Comparison of ENCODE assay signal across 18 cellular contexts in genomic region chr2:219197388-219197787, GRCh38. TPM values are rescaled to one million over a fixed set of nuclear protein-coding genes. Genes with fewer than 3 reads are reported as not detected.
DNase-seq lines count a peak whose midpoint lies in the region; ATAC-seq and TF ChIP-seq lines count a peak whose summit lies in the region.
"Had no signal": no experiment of that assay in that cellular context is flagged by ENCODE, and none has a peak within 500 bp of the region (broad histone marks: within the 10 kb centered on the region; RNA-seq: fewer than 3 reads in every experiment).

No MANE protein-coding gene starts in this region.

- no peak overlapping the region for H3K4me2 ChIP-seq in Karpas-422 (ENCODE audit: low read depth, low read length, poor library complexity, severe bottlenecking)
- H3K4me2 ChIP-seq: A549; BLaER1 treated with 17β-estradiol and CSF1 and Interleukin-3, amounts not matched to agents 10 nM and 100 nM had no signal

- H3K4me3 ChIP-seq in Karpas-422 (ENCODE audit: low read length) = no peak overlapping the region
- H3K4me3 ChIP-seq in colonic mucosa = no peak overlapping the region
- H3K4me3 ChIP-seq: A549; BLaER1 treated with 17β-estradiol and CSF1 and Interleukin-3, amounts not matched to agents 10 nM and 100 nM had no signal

- TF ChIP-seq CTCF in colonic mucosa (IDR thresholded peaks at IDR 0.05) = no peak

- H4K20me1 ChIP-seq in Karpas-422 (ENCODE audit: insufficient read depth, low read depth, low read length) = no peaks in the 10 kb centered on the region
- H4K20me1 ChIP-seq: BLaER1 treated with 17β-estradiol and CSF1 and Interleukin-3, amounts not matched to agents 10 nM and 100 nM had no signal

- no peaks in the 10 kb centered on the region for H3K36me3 Mint-ChIP-seq in activated CD4-positive, alpha-beta T cell treated with anti-CD3 and anti-CD28 coated beads, Interleukin-2, amount 10 ng/mL, durations not matched to agents 24 days and 14 days (ENCODE audit: low read depth)
- H3K36me3 Mint-ChIP-seq: CD8-positive, alpha-beta T cell had no signal

- no peak overlapping the region for H3K9ac ChIP-seq in Karpas-422 (ENCODE audit: low read length)
- no peak overlapping the region for H3K9ac ChIP-seq in colonic mucosa (ENCODE audit: low read depth in 2 of 2, low read length in 2 of 2)
- H3K9ac ChIP-seq: BLaER1 treated with 17β-estradiol and CSF1 and Interleukin-3, amounts not matched to agents 10 nM and 100 nM had no signal

- H3K27ac Mint-ChIP-seq in activated CD4-positive, alpha-beta T cell treated with anti-CD3 and anti-CD28 coated beads, Interleukin-2, amount 10 ng/mL, durations not matched to agents 24 days and 14 days = no peak overlapping the region
- H3K27ac Mint-ChIP-seq: B cell; CD4-positive, alpha-beta T cell; CD8-positive, alpha-beta T cell had no signal

- no peak overlapping the region for H2AFZ ChIP-seq in Karpas-422 (ENCODE audit: low read length)

- H3K79me2 ChIP-seq in Karpas-422 (ENCODE audit: low read length) = no peaks in the 10 kb centered on the region

- H3K27me3 ChIP-seq in Karpas-422 (ENCODE audit: low read length) = no peaks in the 10 kb centered on the region
- H3K27me3 ChIP-seq in colonic mucosa = no peaks in the 10 kb centered on the region
- H3K27me3 ChIP-seq: BLaER1 treated with 17β-estradiol and CSF1 and Interleukin-3, amounts not matched to agents 10 nM and 100 nM had no signal

- H3K27me3 Mint-ChIP-seq in activated CD4-positive, alpha-beta T cell treated with anti-CD3 and anti-CD28 coated beads, Interleukin-2, amount 10 ng/mL, durations not matched to agents 24 days and 14 days = peaks cover 5% of the 10 kb centered on the region

- no peaks in the 10 kb centered on the region for H3K9me3 Mint-ChIP-seq in activated CD4-positive, alpha-beta T cell treated with anti-CD3 and anti-CD28 coated beads, Interleukin-2, amount 10 ng/mL, durations not matched to agents 24 days and 14 days
- H3K9me3 Mint-ChIP-seq: CD4-positive, alpha-beta T cell had no signal

- intact Hi-C loops in activated CD4-positive, alpha-beta T cell treated with anti-CD3 and anti-CD28 coated beads, Interleukin-2, amount 10 ng/mL, durations not matched to agents 24 days and 14 days (cut with micrococcal nuclease) = no loop called here
- intact Hi-C loops in colonic mucosa (cut with DNase I) = no loop called here

- H3K27ac ChIP-seq in Karpas-422 (ENCODE audit: low read length) (no peak overlapping the region), colonic mucosa (no peak overlapping the region)
- H3K27ac ChIP-seq: 22Rv1; A549; BLaER1 treated with 17β-estradiol and CSF1 and Interleukin-3, amounts not matched to agents 10 nM and 100 nM; C4-2B had no signal

- no peaks in the 10 kb centered on the region for H3K4me1 ChIP-seq in Karpas-422 (ENCODE audit: low read length)
- no peaks in the 10 kb centered on the region for H3K4me1 ChIP-seq in colonic mucosa
- H3K4me1 ChIP-seq: A549; BLaER1 treated with 17β-estradiol and CSF1 and Interleukin-3, amounts not matched to agents 10 nM and 100 nM; Caco-2 had no signal

- H3K36me3 ChIP-seq in Karpas-422 (ENCODE audit: insufficient read depth, low read length) = no peaks in the 10 kb centered on the region
- H3K36me3 ChIP-seq in colonic mucosa = no peaks in the 10 kb centered on the region
- H3K36me3 ChIP-seq: BLaER1 treated with 17β-estradiol and CSF1 and Interleukin-3, amounts not matched to agents 10 nM and 100 nM had no signal

- ATAC-seq in GM21619 (IDR thresholded peaks at IDR 0.05; ENCODE audit: unreplicated experiment) = no peak
- ATAC-seq: A549; CD8-positive, alpha-beta T cell had no signal

- no peak overlapping the region for H3K4me3 Mint-ChIP-seq in activated CD4-positive, alpha-beta T cell treated with anti-CD3 and anti-CD28 coated beads, Interleukin-2, amount 10 ng/mL, durations not matched to agents 24 days and 14 days
- H3K4me3 Mint-ChIP-seq: B cell; CD4-positive, alpha-beta T cell; CD8-positive, alpha-beta T cell had no signal

- DNase-seq in activated CD4-positive, alpha-beta T cell treated with anti-CD3 and anti-CD28 coated beads, Interleukin-2, amount 10 ng/mL, durations not matched to agents 24 days and 14 days = peak; percentile 37
- DNase-seq in activated CD4-positive, alpha-beta T cell treated with anti-CD3 and anti-CD28 coated beads for 48 hours = no peak
- DNase-seq in Karpas-422 (peak; percentile 25), colonic mucosa (peak; percentile 5)
- no peak for DNase-seq in activated naive CD4-positive, alpha-beta T cell treated with anti-CD3 and anti-CD28 coated beads, Interleukin-2, amount 50 U/mL, for 16 hours
- DNase-seq: AML-193; Caco-2; Calu3; CD4-positive, alpha-beta T cell; CD8-positive, alpha-beta T cell; DMS79 treated with DMSO at 0.1 percent for 48 hours; GF-D8 had no signal

- H3K9me3 ChIP-seq in Karpas-422 (ENCODE audit: low read length) (no peaks in the 10 kb centered on the region), colonic mucosa (no peaks in the 10 kb centered on the region)
- H3K9me3 ChIP-seq: A549, Caco-2 had no signal

- H3K4me1 Mint-ChIP-seq in activated CD4-positive, alpha-beta T cell treated with anti-CD3 and anti-CD28 coated beads, Interleukin-2, amount 10 ng/mL, durations not matched to agents 24 days and 14 days = peaks cover 5% of the 10 kb centered on the region
- H3K4me1 Mint-ChIP-seq: B cell had no signal

- no peaks in the 10 kb centered on the region for H3K9me2 ChIP-seq in Karpas-422 (replicated peaks; ENCODE audit: insufficient read depth, low read length)

RNA-seq across cellular contexts. Expression of gene ZFAND2B, which starts 9.2 kb away (rescaled TPM):
- total RNA-seq in activated CD4-positive, alpha-beta T cell treated with anti-CD3 and anti-CD28 coated beads, Interleukin-2, amount 10 ng/mL, durations not matched to agents 24 days and 14 days = 36.7 and 37.4 TPM in 2 replicates
- total RNA-seq in Karpas-422 (2014; rRNA removed; shearing (Covaris generic); ENCODE audit: low replicate concordance) = 28.0 and 37.6 TPM in 2 replicates
- total RNA-seq in colonic mucosa = 10 to 100 TPM; 65.5 to 74.6 TPM

RNA-seq across cellular contexts. Expression of gene RETREG2, which starts 19.3 kb away (rescaled TPM):
- total RNA-seq in activated CD4-positive, alpha-beta T cell treated with anti-CD3 and anti-CD28 coated beads, Interleukin-2, amount 10 ng/mL, durations not matched to agents 24 days and 14 days = 54.1 and 57.4 TPM in 2 replicates
- total RNA-seq in Karpas-422 (2014; rRNA removed; shearing (Covaris generic); ENCODE audit: low replicate concordance) = 61.1 and 93.8 TPM in 2 replicates
- 100 to 1,000 TPM in 1 of 2 donors, 10 to 100 TPM in 1; 94.4 to 116 TPM for total RNA-seq in colonic mucosa

RNA-seq across cellular contexts. Expression of gene CNPPD1, which starts 20.7 kb away (rescaled TPM):
- 62.0 and 62.6 TPM in 2 replicates for total RNA-seq in activated CD4-positive, alpha-beta T cell treated with anti-CD3 and anti-CD28 coated beads, Interleukin-2, amount 10 ng/mL, durations not matched to agents 24 days and 14 days
- total RNA-seq in Karpas-422 (2014; rRNA removed; shearing (Covaris generic); ENCODE audit: low replicate concordance) = 38.7 and 64.8 TPM in 2 replicates
- total RNA-seq in colonic mucosa = 10 to 100 TPM; 80.7 to 98.2 TPM

RNA-seq across cellular contexts. Expression of gene ABCB6, which starts 21.4 kb away (rescaled TPM):
- total RNA-seq in activated CD4-positive, alpha-beta T cell treated with anti-CD3 and anti-CD28 coated beads, Interleukin-2, amount 10 ng/mL, durations not matched to agents 24 days and 14 days = 28.8 TPM in 2 replicates
- 14.3 and 28.4 TPM in 2 replicates for total RNA-seq in Karpas-422 (2014; rRNA removed; shearing (Covaris generic); ENCODE audit: low replicate concordance)
- 10 to 100 TPM; 16.9 to 27.1 TPM for total RNA-seq in colonic mucosa

RNA-seq across cellular contexts. Expression of gene SLC23A3, which starts 27.6 kb away (rescaled TPM):
- total RNA-seq in activated CD4-positive, alpha-beta T cell treated with anti-CD3 and anti-CD28 coated beads, Interleukin-2, amount 10 ng/mL, durations not matched to agents 24 days and 14 days = 1.8 and 2.3 TPM in 2 replicates
- 2.7 and 3.5 TPM in 2 replicates for total RNA-seq in Karpas-422 (2014; rRNA removed; shearing (Covaris generic); ENCODE audit: low replicate concordance)
- 10 to 100 TPM in 1 of 2 donors, 1 to 10 TPM in 1; 4.7 to 13.8 TPM for total RNA-seq in colonic mucosa

Comparison
In these comparisons a context has a peak if more than half of its experiments do, and no peak if none do; other contexts are left out.
1. DNase-seq: peak in activated CD4-positive, alpha-beta T cell treated with anti-CD3 and anti-CD28 coated beads, Interleukin-2, amount 10 ng/mL, durations not matched to agents 24 days and 14 days (single experiment), Karpas-422 (single experiment) and colonic mucosa (single experiment); none in activated CD4-positive, alpha-beta T cell treated with anti-CD3 and anti-CD28 coated beads for 48 hours (single experiment) and activated naive CD4-positive, alpha-beta T cell treated with anti-CD3 and anti-CD28 coated beads, Interleukin-2, amount 50 U/mL, for 16 hours (single experiment).